1 cellular context compared by ENCODE assay signal in genomic region chr6:129697788-129698187, GRCh38.
TF ChIP-seq lines count a peak whose summit lies in the region.

No MANE protein-coding gene starts in this region.

TF ChIP-seq in HepG2, 621 proteins besides CTCF, POLR2A, EP300 and RAD21 (continued from another document):
- TF ChIP-seq BCLAF1 (IDR thresholded peaks at IDR 0.05) (no peak), NKX3-1 (CRISPR knock-in tag; IDR thresholded peaks at IDR 0.05) (no peak)
TF ChIP-seq in HepG2: peak in this region for 1.
